ENCODE assay signal across 8 cellular contexts in genomic region chrX:70132877-70133302, GRCh38. TPM values are rescaled to one million over a fixed set of nuclear protein-coding genes. Genes with fewer than 3 reads are reported as not detected.
DNase-seq lines count a peak whose midpoint lies in the region; TF ChIP-seq lines count a peak whose summit lies in the region.

No MANE protein-coding gene starts in this region.

- no peak overlapping the region for H4K8ac ChIP-seq in neuronal stem cell (ENCODE audit: low read depth, low read length)

- no peak overlapping the region for H3K18ac ChIP-seq in neuronal stem cell (ENCODE audit: low read length)

- H3K27me3 ChIP-seq in NT2/D1 (ENCODE audit: insufficient read depth, insufficient read length) (no peaks in the 10 kb centered on the region), neuronal stem cell (ENCODE audit: control insufficient read depth in 3 of 3, insufficient read depth in 3 of 3, low read depth in 1 of 3, low read length in 3 of 3) (peaks cover 0 to 10% (median 0%) of the 10 kb centered on the region in 3 experiments)

- no peak overlapping the region for H2BK120ac ChIP-seq in neuronal stem cell (ENCODE audit: low read depth, low read length)

- H3K9me3 Mint-ChIP-seq in T-helper 1 cell treated with Interleukin-12 subunit alpha and Interleukin-12 subunit beta and Interleukin-4 antibody, amounts not matched to agents 30 μg/mL and 1 μg/mL, for 36 hours = no peaks in the 10 kb centered on the region
- H3K9me3 Mint-ChIP-seq in endothelial cell (ENCODE audit: unreplicated experiment) = no peaks in the 10 kb centered on the region

- no peak for TF ChIP-seq CTCF in endothelial cell (IDR thresholded peaks at IDR 0.05; ENCODE audit: unreplicated experiment)

- DNase-seq in T-helper 1 cell (no peak), NT2/D1 (ENCODE audit: low read depth, low spot score) (no peak), endothelial cell (ENCODE audit: low spot score) (no peak), neuronal stem cell (ENCODE audit: low spot score) (no peak), NCI-H187 (lab: John Stamatoyannopoulos, UW) (no peak), UCSD-AML1 (lab: John Stamatoyannopoulos, UW; ENCODE audit: unreplicated experiment) (no peak), AG20443 (ENCODE audit: low spot score) (no peak)

- no peaks in the 10 kb centered on the region for H3K79me1 ChIP-seq in neuronal stem cell (ENCODE audit: low read depth, low read length)

- peak overlapping the region; percentile 99 for H3K27ac Mint-ChIP-seq in T-helper 1 cell treated with Interleukin-12 subunit alpha and Interleukin-12 subunit beta and Interleukin-4 antibody, amounts not matched to agents 30 μg/mL and 1 μg/mL, for 36 hours
- peak overlapping the region; percentile 99 for H3K27ac Mint-ChIP-seq in endothelial cell (ENCODE audit: unreplicated experiment)

- WGBS in neuronal stem cell (ENCODE audit: extremely low coverage in 2 of 2, insufficient read length in 2 of 2, insufficient replicate concordance in 1 of 2), 2 donors = no CpG with 5 or more reads among the region's 8 CpGs

- H4K91ac ChIP-seq in neuronal stem cell (ENCODE audit: low read depth, low read length, poor library complexity) = no peak overlapping the region

- H2BK15ac ChIP-seq in neuronal stem cell (ENCODE audit: low read length) = no peak overlapping the region

- H2AFZ ChIP-seq in neuronal stem cell (ENCODE audit: low read length) = peak overlapping the region; percentile 88

- H2AK5ac ChIP-seq in neuronal stem cell (ENCODE audit: low read depth, low read length) = no peak overlapping the region

- peaks cover 19% of the 10 kb centered on the region for H3K4me1 Mint-ChIP-seq in T-helper 1 cell treated with Interleukin-12 subunit alpha and Interleukin-12 subunit beta and Interleukin-4 antibody, amounts not matched to agents 30 μg/mL and 1 μg/mL, for 36 hours (ENCODE audit: low read depth)
- H3K4me1 Mint-ChIP-seq in endothelial cell (ENCODE audit: unreplicated experiment) = peaks cover 13% of the 10 kb centered on the region

- H3K14ac ChIP-seq in neuronal stem cell (ENCODE audit: low read length) = no peak overlapping the region

- H3K4me3 Mint-ChIP-seq in T-helper 1 cell treated with Interleukin-12 subunit alpha and Interleukin-12 subunit beta and Interleukin-4 antibody, amounts not matched to agents 30 μg/mL and 1 μg/mL, for 36 hours = peak overlapping the region; percentile 99
- peak overlapping the region; percentile 99 for H3K4me3 Mint-ChIP-seq in endothelial cell (ENCODE audit: unreplicated experiment)

- H3K27me3 Mint-ChIP-seq in T-helper 1 cell treated with Interleukin-12 subunit alpha and Interleukin-12 subunit beta and Interleukin-4 antibody, amounts not matched to agents 30 μg/mL and 1 μg/mL, for 36 hours (ENCODE audit: low read depth) = no peaks in the 10 kb centered on the region
- peaks cover 9% of the 10 kb centered on the region for H3K27me3 Mint-ChIP-seq in endothelial cell (ENCODE audit: unreplicated experiment)

- H3K36me3 Mint-ChIP-seq in T-helper 1 cell treated with Interleukin-12 subunit alpha and Interleukin-12 subunit beta and Interleukin-4 antibody, amounts not matched to agents 30 μg/mL and 1 μg/mL, for 36 hours (ENCODE audit: low read depth) = peaks cover 12% of the 10 kb centered on the region
- H3K36me3 Mint-ChIP-seq in endothelial cell (ENCODE audit: low read depth, unreplicated experiment) = peaks cover 4% of the 10 kb centered on the region

- H3K9ac ChIP-seq in NT2/D1 (ENCODE audit: insufficient read length, low read depth) (peak overlapping the region; percentile 94), neuronal stem cell (ENCODE audit: low read depth, low read length, poor library complexity) (no peak overlapping the region)

- no peaks in the 10 kb centered on the region for H3K9me3 ChIP-seq in NT2/D1 (ENCODE audit: insufficient read depth, low read length)
- H3K9me3 ChIP-seq in neuronal stem cell (replicated peaks in 1 of 2; ENCODE audit: control insufficient read depth in 2 of 2, insufficient read depth in 1 of 2, low read depth in 1 of 2, low read length in 2 of 2) = no peaks in the 10 kb centered on the region

- H3K4me3 ChIP-seq in NT2/D1 (ENCODE audit: insufficient read length, low read depth) = peak overlapping the region; percentile 74
- H3K4me3 ChIP-seq in neuronal stem cell (ENCODE audit: low read length in 2 of 2) = peak overlapping the region; percentile 71 to 87

- H3K27ac ChIP-seq in neuronal stem cell (replicated peaks; ENCODE audit: low read length) = peak overlapping the region; percentile 34

- H3K4me2 ChIP-seq in neuronal stem cell (ENCODE audit: insufficient read depth, low read length, poor library complexity, severe bottlenecking) = no peak overlapping the region

- no peak overlapping the region for H2BK5ac ChIP-seq in neuronal stem cell (ENCODE audit: low read length)

- H3K4me1 ChIP-seq in NT2/D1 (ENCODE audit: insufficient read depth, insufficient read length) (peaks cover 8% of the 10 kb centered on the region), neuronal stem cell (ENCODE audit: control insufficient read depth in 2 of 2, insufficient read depth in 1 of 2, low read depth in 1 of 2, low read length in 2 of 2) (peaks cover 2 to 6% of the 10 kb centered on the region in 2 donors)

- H3K36me3 ChIP-seq in NT2/D1 (ENCODE audit: insufficient read depth, insufficient read length, low read length) (peaks cover 33% of the 10 kb centered on the region), neuronal stem cell (replicated peaks in 1 of 2; ENCODE audit: control insufficient read depth in 2 of 2, insufficient read depth in 2 of 2, low read length in 2 of 2) (peaks cover 2 to 25% of the 10 kb centered on the region in 2 donors)

- H3K4ac ChIP-seq in neuronal stem cell (ENCODE audit: low read length) = no peak overlapping the region

- H2BK12ac ChIP-seq in neuronal stem cell (ENCODE audit: low read length) = no peak overlapping the region

- H3K23ac ChIP-seq in neuronal stem cell (ENCODE audit: low read depth, low read length, poor library complexity) = no peak overlapping the region

RNA-seq across cellular contexts. Expression of gene IGBP1, which starts 0.4 kb away (rescaled TPM):
- 69.1 TPM for total RNA-seq in endothelial cell (ENCODE audit: unreplicated experiment)
- polyA plus RNA-seq in neuronal stem cell (2013, experiment 1 of 2) = 51.3 TPM
- polyA plus RNA-seq in neuronal stem cell (2013, experiment 2 of 2) = 50.5 TPM

RNA-seq across cellular contexts. Expression of gene DGAT2L6, which starts 44.4 kb away (rescaled TPM):
- not detected for total RNA-seq in endothelial cell (ENCODE audit: unreplicated experiment)
- not detected for polyA plus RNA-seq in neuronal stem cell (2013, experiment 1 of 2)
- not detected for polyA plus RNA-seq in neuronal stem cell (2013, experiment 2 of 2)
